ENCODE assay signal across 33 cellular contexts in the genomic region with DNA sequence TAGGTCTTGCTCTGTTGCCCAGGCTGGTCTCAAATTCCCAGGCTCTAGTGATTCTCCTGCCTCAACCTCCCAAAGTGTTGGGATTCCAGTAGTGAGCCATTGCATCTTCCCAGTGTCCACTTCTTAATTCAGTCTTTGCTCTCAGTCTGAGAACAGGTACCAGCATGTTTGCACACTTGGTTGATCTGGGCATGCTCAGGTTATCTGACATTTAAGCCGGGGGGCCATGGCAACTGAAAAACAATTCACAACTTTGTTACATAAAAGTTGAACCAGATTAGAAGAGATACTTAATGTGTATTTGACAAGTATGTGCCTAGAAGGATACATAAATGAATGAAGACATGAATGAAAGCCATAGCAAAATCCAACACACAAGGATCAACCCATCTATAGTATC. TPM values are rescaled to one million over a fixed set of nuclear protein-coding genes. Genes with fewer than 3 reads are reported as not detected.
"Had no signal": no experiment of that assay in that cellular context is flagged by ENCODE, and none has a peak within 500 bp of the region (broad histone marks: within the 10 kb centered on the region; RNA-seq: fewer than 3 reads in every experiment).

No MANE protein-coding gene starts in this region.

- H3K9me3 ChIP-seq: ascending aorta, breast epithelium, colonic mucosa, esophagus muscularis mucosa, heart left ventricle had no signal

- H3K27me3 ChIP-seq: ascending aorta, breast epithelium, cardiac muscle cell, colonic mucosa, esophagus muscularis mucosa had no signal

- H3K36me3 ChIP-seq: ascending aorta, breast epithelium, cardiac muscle cell, colonic mucosa, esophagus muscularis mucosa, heart left ventricle, WERI-Rb-1 had no signal

- ATAC-seq: activated CD4-positive, CD25-positive, alpha-beta regulatory T cell treated with anti-CD3 and anti-CD28 coated beads, Interleukin-2, amount 50 U/mL, for 24 hours; activated CD8-positive, alpha-beta T cell treated with anti-CD3 and anti-CD28 coated beads for 36 hours; activated naive CD4-positive, alpha-beta T cell treated with anti-CD3 and anti-CD28 coated beads, Interleukin-2, amount 50 U/mL, for 72 hours; activated T-cell treated with anti-CD3 and anti-CD28 coated beads, Interleukin-2, amount 50 U/mL, for 4 hours; activated T-helper 17 cell treated with anti-CD3 and anti-CD28 coated beads, Interleukin-2, amount 50 U/mL, for 72 hours; heart left ventricle; T-helper 17 cell had no signal

- DNase-seq: activated B cell treated with CpG ODN at 0.5 μM for 24 hours; activated CD4-positive, alpha-beta T cell treated with anti-CD3 and anti-CD28 coated beads for 48 hours; activated CD4-positive, alpha-beta T cell treated with anti-CD3 and anti-CD28 coated beads, Interleukin-2, amount 50 U/mL, for 1 hour; activated CD4-positive, alpha-beta T cell treated with anti-CD3 and anti-CD28 coated beads, Interleukin-2, amount 50 U/mL, for 48 hours; activated CD8-positive, alpha-beta memory T cell treated with anti-CD3 and anti-CD28 coated beads for 24 hours; activated CD8-positive, alpha-beta T cell treated with anti-CD3 and anti-CD28 coated beads for 36 hours; activated effector memory CD4-positive, alpha-beta T cell treated with Interleukin-2 at 50 U/mL for 16 hours; activated gamma-delta T cell treated with Interleukin-2 at 50 U/mL for 16 hours; activated naive CD4-positive, alpha-beta T cell treated with anti-CD3 and anti-CD28 coated beads, Interleukin-2, amount 10 ng/mL, durations not matched to agents 7 days and 5 days; activated naive CD8-positive, alpha-beta T cell treated with anti-CD3 and anti-CD28 coated beads, Interleukin-2, amount 10 ng/mL, durations not matched to agents 7 days and 5 days; activated T-cell treated with anti-CD3 and anti-CD28 coated beads, Interleukin-2, amount 50 U/mL, for 4 hours; central memory CD4-positive, alpha-beta T cell; cerebellar nuclear complex; colonic mucosa; effector CD8-positive, alpha-beta T cell; glutamatergic neuron; heart left ventricle; T-helper 1 cell; T-helper 17 cell; T1000; WERI-Rb-1 had no signal

- H3K27ac ChIP-seq: ascending aorta, breast epithelium, cardiac muscle cell, colonic mucosa, esophagus muscularis mucosa, heart left ventricle, WERI-Rb-1 had no signal

- H3K4me3 ChIP-seq: ascending aorta, breast epithelium, cardiac muscle cell, colonic mucosa, esophagus muscularis mucosa, heart left ventricle had no signal

- H3K4me1 ChIP-seq: ascending aorta, breast epithelium, colonic mucosa had no signal

RNA-seq across cellular contexts. Expression of a gene that starts 39.0 kb away (rescaled TPM):
- total RNA-seq: activated B cell treated with CpG ODN at 0.5 μM for 24 hours; activated CD8-positive, alpha-beta T cell treated with anti-CD3 and anti-CD28 coated beads for 36 hours; activated naive CD4-positive, alpha-beta T cell treated with anti-CD3 and anti-CD28 coated beads, Interleukin-2, amount 50 U/mL, for 72 hours; activated naive CD8-positive, alpha-beta T cell treated with anti-CD3 and anti-CD28 coated beads, Interleukin-2, amount 10 ng/mL, durations not matched to agents 7 days and 5 days; activated T-cell treated with anti-CD3 and anti-CD28 coated beads, Interleukin-2, amount 50 U/mL, for 4 hours; activated T-helper 17 cell treated with anti-CD3 and anti-CD28 coated beads, Interleukin-2, amount 50 U/mL, for 72 hours; ascending aorta; cardiac muscle cell; dermis microvascular lymphatic vessel endothelial cell; endothelial cell of umbilical vein; fibroblast of lung; fibroblast of villous mesenchyme; frontal cortex; T-helper 17 cell had no signal
